In genomic region chr17:5249615-5250014, GRCh38 we compare ENCODE assay signal across 8 cellular contexts. TPM values are rescaled to one million over a fixed set of nuclear protein-coding genes. Genes with fewer than 3 reads are reported as not detected.
DNase-seq lines count a peak whose midpoint lies in the region; ATAC-seq and TF ChIP-seq lines count a peak whose summit lies in the region.

No MANE protein-coding gene starts in this region.

- no peak overlapping the region for H3K4me2 ChIP-seq in SU-DHL-6 (ENCODE audit: low read depth, low read length, poor library complexity, severe bottlenecking)

- H3K9me3 Mint-ChIP-seq in activated naive CD8-positive, alpha-beta T cell treated with anti-CD3 and anti-CD28 coated beads, Interleukin-2, amount 50 U/mL, for 24 hours = no peaks in the 10 kb centered on the region

- no peak overlapping the region for H3K27ac Mint-ChIP-seq in activated naive CD8-positive, alpha-beta T cell treated with anti-CD3 and anti-CD28 coated beads, Interleukin-2, amount 50 U/mL, for 24 hours

- peak; percentile 76 for ATAC-seq in activated naive CD8-positive, alpha-beta T cell treated with anti-CD3 and anti-CD28 coated beads, Interleukin-2, amount 50 U/mL, for 24 hours
- ATAC-seq in left cardiac atrium (peak; percentile 44 to 78), HG02571 (IDR thresholded peaks at IDR 0.05; ENCODE audit: unreplicated experiment) (no peak), omental fat pad (ENCODE audit: low FRiP score) (no peak)

- H3K4me3 Mint-ChIP-seq in activated naive CD8-positive, alpha-beta T cell treated with anti-CD3 and anti-CD28 coated beads, Interleukin-2, amount 50 U/mL, for 24 hours = no peak overlapping the region

- DNase-seq in GDM1 (lab: John Stamatoyannopoulos, UW) (peak; percentile 58), MV-4-11 (lab: John Stamatoyannopoulos, UW) (peak; percentile 73), left cardiac atrium (peak; percentile 47), retinal pigment epithelial cell (ENCODE audit: low read depth) (peak; percentile 37), omental fat pad (ENCODE audit: low spot score) (no peak)
- peak; percentile 61 for DNase-seq in activated naive CD8-positive, alpha-beta T cell treated with anti-CD3 and anti-CD28 coated beads, Interleukin-2, amount 50 U/mL, for 24 hours

- H3K27me3 Mint-ChIP-seq in activated naive CD8-positive, alpha-beta T cell treated with anti-CD3 and anti-CD28 coated beads, Interleukin-2, amount 50 U/mL, for 24 hours = no peaks in the 10 kb centered on the region

- H2AFZ ChIP-seq in SU-DHL-6 (ENCODE audit: low read depth, low read length, severe bottlenecking) = peak overlapping the region; percentile 40

- no peaks in the 10 kb centered on the region for H3K27me3 ChIP-seq in SU-DHL-6 (ENCODE audit: low read length)

- H3K36me3 ChIP-seq in SU-DHL-6 (ENCODE audit: low read length) = no peaks in the 10 kb centered on the region

- no peaks in the 10 kb centered on the region for H3F3A ChIP-seq in SU-DHL-6 (ENCODE audit: insufficient read depth)

- H3K4me3 ChIP-seq in SU-DHL-6 (ENCODE audit: insufficient read depth, low read length, poor library complexity, severe bottlenecking) (no peak overlapping the region), retinal pigment epithelial cell (ENCODE audit: low read length) (no peak overlapping the region)

- H4K20me1 ChIP-seq in SU-DHL-6 (ENCODE audit: low read depth, low read length) = no peaks in the 10 kb centered on the region

- no peaks in the 10 kb centered on the region for H3K9me3 ChIP-seq in SU-DHL-6 (ENCODE audit: insufficient read depth, low read length)

- TF ChIP-seq CTCF in SU-DHL-6 (IDR thresholded peaks at IDR 0.05; ENCODE audit: insufficient read depth, low read length, poor library complexity, severe bottlenecking) = peak; percentile 51
- peak; percentile 73 for TF ChIP-seq CTCF in retinal pigment epithelial cell (conservative IDR thresholded peaks at IDR 0.05; ENCODE audit: low read depth, low read length)
- TF ChIP-seq CTCF in omental fat pad (IDR thresholded peaks at IDR 0.05) = peak in 1 of 3 donors; percentile 11

- H3K79me2 ChIP-seq in SU-DHL-6 (ENCODE audit: insufficient read depth, low read length) = no peaks in the 10 kb centered on the region

- intact Hi-C loops in left cardiac atrium (cut with DNase I) = no loop called here

- peaks cover 13% of the 10 kb centered on the region for H3K4me1 Mint-ChIP-seq in activated naive CD8-positive, alpha-beta T cell treated with anti-CD3 and anti-CD28 coated beads, Interleukin-2, amount 50 U/mL, for 24 hours

- no peak overlapping the region for H3K9ac ChIP-seq in SU-DHL-6 (ENCODE audit: low read length)

- no peaks in the 10 kb centered on the region for H3K36me3 Mint-ChIP-seq in activated naive CD8-positive, alpha-beta T cell treated with anti-CD3 and anti-CD28 coated beads, Interleukin-2, amount 50 U/mL, for 24 hours (ENCODE audit: low read depth)

- no peaks in the 10 kb centered on the region for H3K9me2 ChIP-seq in SU-DHL-6 (replicated peaks; ENCODE audit: insufficient read depth, low read length)

- no peak overlapping the region for H3K27ac ChIP-seq in SU-DHL-6 (ENCODE audit: low read depth, low read length)

RNA-seq across cellular contexts. Expression of gene SCIMP, which starts 15.0 kb away (rescaled TPM):
- total RNA-seq in left cardiac atrium (1 to 10 TPM; 3.1 TPM), omental fat pad (10 to 100 TPM in 1 of 4 donors, 1 to 10 TPM in 3; 4.1 to 10.4 (median 5.3) TPM)

RNA-seq across cellular contexts. Expression of gene RABEP1, which starts 32.5 kb away (rescaled TPM):
- 10 to 100 TPM; 43.1 to 50.5 TPM for total RNA-seq in left cardiac atrium
- 10 to 100 TPM; 46.3 to 65.9 (median 55.8) TPM for total RNA-seq in omental fat pad

RNA-seq across cellular contexts. Expression of gene ZNF594, which starts 57.9 kb away (rescaled TPM):
- total RNA-seq in left cardiac atrium = 1 to 10 TPM; 5.7 to 6.9 TPM
- 10 to 100 TPM in 1 of 4 donors, 1 to 10 TPM in 3; 7.0 to 21.6 (median 8.9) TPM for total RNA-seq in omental fat pad

Comparison
In these comparisons a context has a peak if more than half of its experiments do, and no peak if none do; other contexts are left out.
1. ATAC-seq: peak in activated naive CD8-positive, alpha-beta T cell treated with anti-CD3 and anti-CD28 coated beads, Interleukin-2, amount 50 U/mL, for 24 hours (single experiment) and left cardiac atrium (2 of 2); none in HG02571 (single experiment) and omental fat pad (single experiment).